In genomic region chr2:171046056-171046560, GRCh38 we compare ENCODE assay signal across 21 cellular contexts.
DNase-seq lines count a peak whose midpoint lies in the region; ATAC-seq and TF ChIP-seq lines count a peak whose summit lies in the region.
"Had no signal": no experiment of that assay in that cellular context is flagged by ENCODE, and none has a peak within 500 bp of the region (broad histone marks: within the 10 kb centered on the region; RNA-seq: fewer than 3 reads in every experiment).

No MANE protein-coding gene starts in this region.

- ATAC-seq in HG03108 (IDR thresholded peaks at IDR 0.05; ENCODE audit: unreplicated experiment) (no peak), GM21717 (IDR thresholded peaks at IDR 0.05; ENCODE audit: unreplicated experiment) (no peak), HG03457 (IDR thresholded peaks at IDR 0.05; ENCODE audit: unreplicated experiment) (no peak)
- ATAC-seq in natural killer cell treated with Interleukin-12 subunit alpha and Interleukin-12 subunit beta and Interleukin-15 and Interleukin-18, amount 100 ng/mL, for 72 hours, result no peak
- ATAC-seq: PC-3, SK-N-SH treated with all-trans-retinoic acid at 6 μM for 48 hours had no signal

- peaks cover 87% of the 10 kb centered on the region for H3K36me3 ChIP-seq in HUES48 (ENCODE audit: control insufficient read depth, insufficient read depth, low read length)

- TF ChIP-seq CTCF in astrocyte of the cerebellum (IDR thresholded peaks at IDR 0.05; ENCODE audit: low read depth, low read length, missing control alignments), result no peak

- H3K4me3 ChIP-seq in HUES48 (ENCODE audit: low read depth, low read length) (no peak overlapping the region), astrocyte of the cerebellum (ENCODE audit: low read depth, low read length) (no peak overlapping the region)
- H3K4me3 ChIP-seq: BLaER1 treated with 17β-estradiol and CSF1 and Interleukin-3, amounts not matched to agents 10 nM and 100 nM; MG63 had no signal

- peak; percentile 29 for DNase-seq in astrocyte of the cerebellum (ENCODE audit: low read depth)
- peak; percentile 52 for DNase-seq in iris pigment epithelial cell (ENCODE audit: low read depth)
- DNase-seq in retina, result peak; percentile 42
- no peak for DNase-seq in natural killer cell treated with Interleukin-12 subunit alpha and Interleukin-12 subunit beta and Interleukin-15 and Interleukin-18, amount 100 ng/mL, for 72 hours (ENCODE audit: low spot score)
- DNase-seq: CD8-positive, alpha-beta memory T cell; DMS79; MG63; NCI-H1092; NCI-H1436 treated with DMSO at 0.1 percent for 48 hours; NCI-H2029; NCI-H345; NCI-H524 treated with DMSO at 0.1 percent for 48 hours; PC-3; RPMI8226; SHP77 treated with DMSO at 0.1 percent for 48 hours had no signal

- H3K4me3 Mint-ChIP-seq in natural killer cell treated with Interleukin-12 subunit alpha and Interleukin-12 subunit beta and Interleukin-15 and Interleukin-18, amount 100 ng/mL, for 72 hours, result no peak overlapping the region
- H3K4me3 Mint-ChIP-seq: CD8-positive, alpha-beta memory T cell had no signal

- no peaks in the 10 kb centered on the region for H3K27me3 Mint-ChIP-seq in natural killer cell treated with Interleukin-12 subunit alpha and Interleukin-12 subunit beta and Interleukin-15 and Interleukin-18, amount 100 ng/mL, for 72 hours
- H3K27me3 Mint-ChIP-seq: CD8-positive, alpha-beta memory T cell had no signal

- peaks cover 36% of the 10 kb centered on the region for H3K36me3 Mint-ChIP-seq in natural killer cell treated with Interleukin-12 subunit alpha and Interleukin-12 subunit beta and Interleukin-15 and Interleukin-18, amount 100 ng/mL, for 72 hours

- H3K27ac Mint-ChIP-seq in natural killer cell treated with Interleukin-12 subunit alpha and Interleukin-12 subunit beta and Interleukin-15 and Interleukin-18, amount 100 ng/mL, for 72 hours, result no peak overlapping the region

- H3K9ac ChIP-seq in HUES48 (ENCODE audit: low read depth, low read length), result no peak overlapping the region
- H3K9ac ChIP-seq: BLaER1 treated with 17β-estradiol and CSF1 and Interleukin-3, amounts not matched to agents 10 nM and 100 nM had no signal

- H3K9me3 ChIP-seq in HUES48 (ENCODE audit: control insufficient read depth, insufficient read depth, low read length), result no peaks in the 10 kb centered on the region
- H3K9me3 ChIP-seq: BLaER1 treated with 17β-estradiol and CSF1 and Interleukin-3, amounts not matched to agents 10 nM and 100 nM; MG63 had no signal

- peak overlapping the region; percentile 74 for H3K27ac ChIP-seq in HUES48 (ENCODE audit: low read depth, low read length)
- H3K27ac ChIP-seq: BLaER1 treated with 17β-estradiol and CSF1 and Interleukin-3, amounts not matched to agents 10 nM and 100 nM had no signal

- peaks cover 12 to 14% of the 10 kb centered on the region in 2 donors for H3K4me1 Mint-ChIP-seq in natural killer cell treated with Interleukin-12 subunit alpha and Interleukin-12 subunit beta and Interleukin-15 and Interleukin-18, amount 100 ng/mL, for 72 hours (ENCODE audit: low read depth in 2 of 2)

- in situ Hi-C loops in astrocyte of the cerebellum (cut with HindIII; ENCODE audit: low sequenced_read_pairs), result no loop called here

- no peaks in the 10 kb centered on the region for H3K9me3 Mint-ChIP-seq in natural killer cell treated with Interleukin-12 subunit alpha and Interleukin-12 subunit beta and Interleukin-15 and Interleukin-18, amount 100 ng/mL, for 72 hours
- H3K9me3 Mint-ChIP-seq: CD8-positive, alpha-beta memory T cell had no signal

- H3K4me1 ChIP-seq in HUES48 (ENCODE audit: control insufficient read depth, insufficient read depth, low read length), result peaks cover 25% of the 10 kb centered on the region

- H3K27me3 ChIP-seq in HUES48 (ENCODE audit: control insufficient read depth, insufficient read depth, low read length), result no peaks in the 10 kb centered on the region
- H3K27me3 ChIP-seq: BLaER1 treated with 17β-estradiol and CSF1 and Interleukin-3, amounts not matched to agents 10 nM and 100 nM; MG63 had no signal
